Comparison of ENCODE assay signal across 1 cellular context in the genomic region with DNA sequence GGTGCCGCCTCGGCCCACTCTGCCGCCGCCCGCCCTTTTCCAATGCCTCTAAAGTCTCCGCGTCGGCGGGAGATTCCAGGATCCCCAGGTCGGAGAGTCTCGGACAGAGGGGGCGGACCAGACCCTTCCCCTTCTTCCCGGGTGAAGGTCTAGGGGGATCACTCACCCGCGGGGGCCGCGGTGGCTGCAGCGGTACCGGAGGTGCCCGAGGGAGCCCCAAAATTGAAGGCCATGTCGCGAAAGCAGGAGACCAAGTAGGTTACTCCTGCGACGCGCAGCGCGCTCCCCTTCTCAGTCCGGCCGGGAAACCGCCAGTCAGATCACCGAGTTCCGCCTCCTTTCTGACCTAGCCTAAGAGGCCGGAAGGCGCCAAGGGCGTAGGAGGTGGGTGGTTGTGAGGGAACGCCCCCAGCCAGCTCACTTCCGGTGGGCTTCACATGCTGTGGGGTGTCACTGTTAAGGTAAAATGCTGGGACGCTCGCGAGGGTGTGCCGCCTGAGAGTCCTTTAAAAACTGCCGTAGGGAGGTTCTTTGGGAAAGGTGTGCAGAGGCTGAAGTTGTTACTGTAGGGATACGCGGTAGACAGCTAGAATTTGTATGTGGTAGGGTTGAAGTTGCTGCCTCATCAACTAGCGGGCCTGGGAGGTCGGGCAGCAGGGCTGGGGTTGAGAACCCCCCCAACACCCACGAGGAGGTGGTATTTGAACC.
TF ChIP-seq lines count a peak whose summit lies in the region.

NUP54 (minus strand) TSS at position 256 of the 708 bp plus-strand sequence; CDS start at position 233, 23 bp downstream.

TF ChIP-seq in K562, 482 proteins besides CTCF, POLR2A, EP300 and RAD21 (continued from another document and continues in another):
- TF ChIP-seq DEAF1 (CRISPR knock-in tag; IDR thresholded peaks at IDR 0.05) (no peak), ZNF384 (IDR thresholded peaks at IDR 0.05; ENCODE audit: low read depth, low read length) (0 out of 2 replicates have a peak, but pooled peaks have one; percentile 21), PML (IDR thresholded peaks at IDR 0.05; ENCODE audit: low read length) (peak; percentile 88), NONO (IDR thresholded peaks at IDR 0.05; ENCODE audit: low read depth in 2 of 2, low read length in 1 of 2) (peak; percentile 28 to 66), SUPT5H (IDR thresholded peaks at IDR 0.05) (peak; percentile 96), NR2C2 (CRISPR knock-in tag; IDR thresholded peaks at IDR 0.05) (peak; percentile 73), NR2C2 (tag; IDR thresholded peaks at IDR 0.05) (peak; percentile 80), ATF1 (CRISPR knock-in tag; IDR thresholded peaks at IDR 0.05) (no peak), ATF1 (tag; IDR thresholded peaks at IDR 0.05) (peak; percentile 95), ESRRA (IDR thresholded peaks at IDR 0.05; ENCODE audit: borderline replicate concordance, low read depth) (peak; percentile 85; the same call in 1 of the 2 replicates), CREB3 (tag; conservative IDR thresholded peaks at IDR 0.05; ENCODE audit: low read depth) (no peak), ERF (CRISPR knock-in tag; IDR thresholded peaks at IDR 0.05) (no peak), MAZ (CRISPR knock-in tag; conservative IDR thresholded peaks at IDR 0.05 in 1 of 2, IDR thresholded peaks at IDR 0.05 in 1 of 2) (peak; percentile 63 to 82), CXXC5 (CRISPR knock-in tag; IDR thresholded peaks at IDR 0.05) (peak; percentile 90), GTF2A2 (tag; IDR thresholded peaks at IDR 0.05) (peak; percentile 77), SOX6 (IDR thresholded peaks at IDR 0.05) (peak; percentile 76), FOSL1 (tag; conservative IDR thresholded peaks at IDR 0.05) (peak; percentile 66), HSF4 (CRISPR knock-in tag; IDR thresholded peaks at IDR 0.05; ENCODE audit: borderline replicate concordance) (no peak), MEF2D (tag; conservative IDR thresholded peaks at IDR 0.05; ENCODE audit: low read depth) (peak; percentile 44; the same call in 1 of the 2 replicates), E2F3 (CRISPR knock-in tag; IDR thresholded peaks at IDR 0.05) (peak; percentile 54; the same call in 1 of the 2 replicates), SIN3A (IDR thresholded peaks at IDR 0.05; ENCODE audit: borderline replicate concordance in 2 of 2, control insufficient read depth in 1 of 2, low read depth in 2 of 2, low read length in 2 of 2) (peak; percentile 69 to 93; a peak in 3 of 4 replicates), C11orf30 (IDR thresholded peaks at IDR 0.05; ENCODE audit: low read depth) (peak; percentile 98)
- TF ChIP-seq, protein P1, sequence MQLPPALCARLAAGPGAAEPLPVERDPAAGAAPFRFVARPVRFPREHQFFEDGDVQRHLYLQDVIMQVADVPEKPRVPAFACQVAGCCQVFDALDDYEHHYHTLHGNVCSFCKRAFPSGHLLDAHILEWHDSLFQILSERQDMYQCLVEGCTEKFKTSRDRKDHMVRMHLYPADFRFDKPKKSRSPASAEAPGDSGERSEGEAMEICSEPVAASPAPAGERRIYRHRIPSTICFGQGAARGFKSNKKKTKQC (CRISPR knock-in tag; IDR thresholded peaks at IDR 0.05): peak; percentile 79; the same call in 1 of the 2 replicates
- TF ChIP-seq, protein P2, sequence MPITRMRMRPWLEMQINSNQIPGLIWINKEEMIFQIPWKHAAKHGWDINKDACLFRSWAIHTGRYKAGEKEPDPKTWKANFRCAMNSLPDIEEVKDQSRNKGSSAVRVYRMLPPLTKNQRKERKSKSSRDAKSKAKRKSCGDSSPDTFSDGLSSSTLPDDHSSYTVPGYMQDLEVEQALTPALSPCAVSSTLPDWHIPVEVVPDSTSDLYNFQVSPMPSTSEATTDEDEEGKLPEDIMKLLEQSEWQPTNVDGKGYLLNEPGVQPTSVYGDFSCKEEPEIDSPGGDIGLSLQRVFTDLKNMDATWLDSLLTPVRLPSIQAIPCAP (CRISPR knock-in tag; IDR thresholded peaks at IDR 0.05; ENCODE audit: borderline replicate concordance): 0 out of 2 replicates have a peak, but pooled peaks have one; percentile 74
- TF ChIP-seq, protein P3, sequence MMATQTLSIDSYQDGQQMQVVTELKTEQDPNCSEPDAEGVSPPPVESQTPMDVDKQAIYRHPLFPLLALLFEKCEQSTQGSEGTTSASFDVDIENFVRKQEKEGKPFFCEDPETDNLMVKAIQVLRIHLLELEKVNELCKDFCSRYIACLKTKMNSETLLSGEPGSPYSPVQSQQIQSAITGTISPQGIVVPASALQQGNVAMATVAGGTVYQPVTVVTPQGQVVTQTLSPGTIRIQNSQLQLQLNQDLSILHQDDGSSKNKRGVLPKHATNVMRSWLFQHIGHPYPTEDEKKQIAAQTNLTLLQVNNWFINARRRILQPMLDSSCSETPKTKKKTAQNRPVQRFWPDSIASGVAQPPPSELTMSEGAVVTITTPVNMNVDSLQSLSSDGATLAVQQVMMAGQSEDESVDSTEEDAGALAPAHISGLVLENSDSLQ (IDR thresholded peaks at IDR 0.05): peak; percentile 48
- TF ChIP-seq, protein P4, sequence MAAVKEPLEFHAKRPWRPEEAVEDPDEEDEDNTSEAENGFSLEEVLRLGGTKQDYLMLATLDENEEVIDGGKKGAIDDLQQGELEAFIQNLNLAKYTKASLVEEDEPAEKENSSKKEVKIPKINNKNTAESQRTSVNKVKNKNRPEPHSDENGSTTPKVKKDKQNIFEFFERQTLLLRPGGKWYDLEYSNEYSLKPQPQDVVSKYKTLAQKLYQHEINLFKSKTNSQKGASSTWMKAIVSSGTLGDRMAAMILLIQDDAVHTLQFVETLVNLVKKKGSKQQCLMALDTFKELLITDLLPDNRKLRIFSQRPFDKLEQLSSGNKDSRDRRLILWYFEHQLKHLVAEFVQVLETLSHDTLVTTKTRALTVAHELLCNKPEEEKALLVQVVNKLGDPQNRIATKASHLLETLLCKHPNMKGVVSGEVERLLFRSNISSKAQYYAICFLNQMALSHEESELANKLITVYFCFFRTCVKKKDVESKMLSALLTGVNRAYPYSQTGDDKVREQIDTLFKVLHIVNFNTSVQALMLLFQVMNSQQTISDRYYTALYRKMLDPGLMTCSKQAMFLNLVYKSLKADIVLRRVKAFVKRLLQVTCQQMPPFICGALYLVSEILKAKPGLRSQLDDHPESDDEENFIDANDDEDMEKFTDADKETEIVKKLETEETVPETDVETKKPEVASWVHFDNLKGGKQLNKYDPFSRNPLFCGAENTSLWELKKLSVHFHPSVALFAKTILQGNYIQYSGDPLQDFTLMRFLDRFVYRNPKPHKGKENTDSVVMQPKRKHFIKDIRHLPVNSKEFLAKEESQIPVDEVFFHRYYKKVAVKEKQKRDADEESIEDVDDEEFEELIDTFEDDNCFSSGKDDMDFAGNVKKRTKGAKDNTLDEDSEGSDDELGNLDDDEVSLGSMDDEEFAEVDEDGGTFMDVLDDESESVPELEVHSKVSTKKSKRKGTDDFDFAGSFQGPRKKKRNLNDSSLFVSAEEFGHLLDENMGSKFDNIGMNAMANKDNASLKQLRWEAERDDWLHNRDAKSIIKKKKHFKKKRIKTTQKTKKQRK (IDR thresholded peaks at IDR 0.05; ENCODE audit: borderline replicate concordance, low read depth, low read length): 0 out of 2 replicates have a peak, but pooled peaks have one; percentile 12
- TF ChIP-seq, protein P5, sequence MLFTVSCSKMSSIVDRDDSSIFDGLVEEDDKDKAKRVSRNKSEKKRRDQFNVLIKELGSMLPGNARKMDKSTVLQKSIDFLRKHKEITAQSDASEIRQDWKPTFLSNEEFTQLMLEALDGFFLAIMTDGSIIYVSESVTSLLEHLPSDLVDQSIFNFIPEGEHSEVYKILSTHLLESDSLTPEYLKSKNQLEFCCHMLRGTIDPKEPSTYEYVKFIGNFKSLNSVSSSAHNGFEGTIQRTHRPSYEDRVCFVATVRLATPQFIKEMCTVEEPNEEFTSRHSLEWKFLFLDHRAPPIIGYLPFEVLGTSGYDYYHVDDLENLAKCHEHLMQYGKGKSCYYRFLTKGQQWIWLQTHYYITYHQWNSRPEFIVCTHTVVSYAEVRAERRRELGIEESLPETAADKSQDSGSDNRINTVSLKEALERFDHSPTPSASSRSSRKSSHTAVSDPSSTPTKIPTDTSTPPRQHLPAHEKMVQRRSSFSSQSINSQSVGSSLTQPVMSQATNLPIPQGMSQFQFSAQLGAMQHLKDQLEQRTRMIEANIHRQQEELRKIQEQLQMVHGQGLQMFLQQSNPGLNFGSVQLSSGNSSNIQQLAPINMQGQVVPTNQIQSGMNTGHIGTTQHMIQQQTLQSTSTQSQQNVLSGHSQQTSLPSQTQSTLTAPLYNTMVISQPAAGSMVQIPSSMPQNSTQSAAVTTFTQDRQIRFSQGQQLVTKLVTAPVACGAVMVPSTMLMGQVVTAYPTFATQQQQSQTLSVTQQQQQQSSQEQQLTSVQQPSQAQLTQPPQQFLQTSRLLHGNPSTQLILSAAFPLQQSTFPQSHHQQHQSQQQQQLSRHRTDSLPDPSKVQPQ (CRISPR knock-in tag; IDR thresholded peaks at IDR 0.05; ENCODE audit: borderline replicate concordance): no peak
- TF ChIP-seq, protein P6, sequence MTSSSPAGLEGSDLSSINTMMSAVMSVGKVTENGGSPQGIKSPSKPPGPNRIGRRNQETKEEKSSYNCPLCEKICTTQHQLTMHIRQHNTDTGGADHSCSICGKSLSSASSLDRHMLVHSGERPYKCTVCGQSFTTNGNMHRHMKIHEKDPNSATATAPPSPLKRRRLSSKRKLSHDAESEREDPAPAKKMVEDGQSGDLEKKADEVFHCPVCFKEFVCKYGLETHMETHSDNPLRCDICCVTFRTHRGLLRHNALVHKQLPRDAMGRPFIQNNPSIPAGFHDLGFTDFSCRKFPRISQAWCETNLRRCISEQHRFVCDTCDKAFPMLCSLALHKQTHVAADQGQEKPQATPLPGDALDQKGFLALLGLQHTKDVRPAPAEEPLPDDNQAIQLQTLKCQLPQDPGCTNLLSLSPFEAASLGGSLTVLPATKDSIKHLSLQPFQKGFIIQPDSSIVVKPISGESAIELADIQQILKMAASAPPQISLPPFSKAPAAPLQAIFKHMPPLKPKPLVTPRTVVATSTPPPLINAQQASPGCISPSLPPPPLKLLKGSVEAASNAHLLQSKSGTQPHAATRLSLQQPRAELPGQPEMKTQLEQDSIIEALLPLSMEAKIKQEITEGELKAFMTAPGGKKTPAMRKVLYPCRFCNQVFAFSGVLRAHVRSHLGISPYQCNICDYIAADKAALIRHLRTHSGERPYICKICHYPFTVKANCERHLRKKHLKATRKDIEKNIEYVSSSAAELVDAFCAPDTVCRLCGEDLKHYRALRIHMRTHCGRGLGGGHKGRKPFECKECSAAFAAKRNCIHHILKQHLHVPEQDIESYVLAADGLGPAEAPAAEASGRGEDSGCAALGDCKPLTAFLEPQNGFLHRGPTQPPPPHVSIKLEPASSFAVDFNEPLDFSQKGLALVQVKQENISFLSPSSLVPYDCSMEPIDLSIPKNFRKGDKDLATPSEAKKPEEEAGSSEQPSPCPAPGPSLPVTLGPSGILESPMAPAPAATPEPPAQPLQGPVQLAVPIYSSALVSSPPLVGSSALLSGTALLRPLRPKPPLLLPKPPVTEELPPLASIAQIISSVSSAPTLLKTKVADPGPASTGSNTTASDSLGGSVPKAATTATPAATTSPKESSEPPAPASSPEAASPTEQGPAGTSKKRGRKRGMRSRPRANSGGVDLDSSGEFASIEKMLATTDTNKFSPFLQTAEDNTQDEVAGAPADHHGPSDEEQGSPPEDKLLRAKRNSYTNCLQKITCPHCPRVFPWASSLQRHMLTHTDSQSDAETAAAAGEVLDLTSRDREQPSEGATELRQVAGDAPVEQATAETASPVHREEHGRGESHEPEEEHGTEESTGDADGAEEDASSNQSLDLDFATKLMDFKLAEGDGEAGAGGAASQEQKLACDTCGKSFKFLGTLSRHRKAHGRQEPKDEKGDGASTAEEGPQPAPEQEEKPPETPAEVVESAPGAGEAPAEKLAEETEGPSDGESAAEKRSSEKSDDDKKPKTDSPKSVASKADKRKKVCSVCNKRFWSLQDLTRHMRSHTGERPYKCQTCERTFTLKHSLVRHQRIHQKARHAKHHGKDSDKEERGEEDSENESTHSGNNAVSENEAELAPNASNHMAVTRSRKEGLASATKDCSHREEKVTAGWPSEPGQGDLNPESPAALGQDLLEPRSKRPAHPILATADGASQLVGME (CRISPR knock-in tag; IDR thresholded peaks at IDR 0.05): 0 out of 2 replicates have a peak, but pooled peaks have one; percentile 31
- TF ChIP-seq, protein P7, sequence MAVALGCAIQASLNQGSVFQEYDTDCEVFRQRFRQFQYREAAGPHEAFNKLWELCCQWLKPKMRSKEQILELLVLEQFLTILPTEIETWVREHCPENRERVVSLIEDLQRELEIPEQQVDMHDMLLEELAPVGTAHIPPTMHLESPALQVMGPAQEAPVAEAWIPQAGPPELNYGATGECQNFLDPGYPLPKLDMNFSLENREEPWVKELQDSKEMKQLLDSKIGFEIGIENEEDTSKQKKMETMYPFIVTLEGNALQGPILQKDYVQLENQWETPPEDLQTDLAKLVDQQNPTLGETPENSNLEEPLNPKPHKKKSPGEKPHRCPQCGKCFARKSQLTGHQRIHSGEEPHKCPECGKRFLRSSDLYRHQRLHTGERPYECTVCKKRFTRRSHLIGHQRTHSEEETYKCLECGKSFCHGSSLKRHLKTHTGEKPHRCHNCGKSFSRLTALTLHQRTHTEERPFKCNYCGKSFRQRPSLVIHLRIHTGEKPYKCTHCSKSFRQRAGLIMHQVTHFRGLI (CRISPR knock-in tag; IDR thresholded peaks at IDR 0.05): no peak
